Comparison of ENCODE assay signal across 32 cellular contexts in genomic region chr20:32841174-32841573, GRCh38. TPM values are rescaled to one million over a fixed set of nuclear protein-coding genes. Genes with fewer than 3 reads are reported as not detected.
DNase-seq lines count a peak whose midpoint lies in the region; ATAC-seq and TF ChIP-seq lines count a peak whose summit lies in the region.
"Had no signal": no experiment of that assay in that cellular context is flagged by ENCODE, and none has a peak within 500 bp of the region (broad histone marks: within the 10 kb centered on the region; RNA-seq: fewer than 3 reads in every experiment).

No MANE protein-coding gene starts in this region.

- peaks cover 41% of the 10 kb centered on the region for H3K36me3 ChIP-seq in CD8-positive, alpha-beta T cell (ENCODE audit: insufficient read depth, low read length)
- peaks cover 30 to 50% of the 10 kb centered on the region in 2 experiments for H3K36me3 ChIP-seq in trophoblast cell (ENCODE audit: control insufficient read depth in 1 of 2, insufficient read depth in 2 of 2, low read length in 2 of 2)

- no peak overlapping the region for H2BK120ac ChIP-seq in trophoblast cell (ENCODE audit: insufficient read depth, low read length, poor library complexity)

- ATAC-seq in CD8-positive, alpha-beta T cell = no peak
- ATAC-seq in naive B cell (ENCODE audit: low read depth in 2 of 2) = no peak
- ATAC-seq in GM18873 (IDR thresholded peaks at IDR 0.05; ENCODE audit: low FRiP score, unreplicated experiment) = no peak
- ATAC-seq: effector memory CD8-positive, alpha-beta T cell; esophagus mucosa; GM23338; Panc1; right lobe of liver had no signal

- no peaks in the 10 kb centered on the region for H3K27me3 ChIP-seq in CD8-positive, alpha-beta T cell (ENCODE audit: insufficient read depth, low read length)
- H3K27me3 ChIP-seq in trophoblast cell (ENCODE audit: insufficient read depth, low read length) = no peaks in the 10 kb centered on the region
- H3K27me3 ChIP-seq: hepatocyte, right lobe of liver, stomach, tibial nerve had no signal

- H2BK12ac ChIP-seq in trophoblast cell (ENCODE audit: low read length) = no peak overlapping the region

- DNase-seq in T-helper 1 cell (no peak), naive B cell (no peak), GM20000 (ENCODE audit: low spot score) (no peak), trophoblast cell (no peak)
- no peak for DNase-seq in CD8-positive, alpha-beta T cell
- no peak for DNase-seq in activated CD4-positive, alpha-beta memory T cell treated with anti-CD3 and anti-CD28 coated beads, Interleukin-2, amount 10 ng/mL, durations not matched to agents 7 days and 5 days
- DNase-seq: activated CD4-positive, alpha-beta T cell treated with anti-CD3 and anti-CD28 coated beads for 48 hours; activated gamma-delta T cell; COR-L47; DMS79; effector memory CD8-positive, alpha-beta T cell; foreskin melanocyte; HFFc6; immature natural killer cell; NCI-H1436; NCI-H510A treated with DMSO at 0.1 percent for 48 hours; right lobe of liver; SIG-M5; stomach; SW 1271 had no signal

- no CpG with 5 or more reads among the region's 9 CpGs for WGBS in trophoblast cell (ENCODE audit: extremely low coverage, insufficient coverage, insufficient read length)

- intact Hi-C loops in CD8-positive, alpha-beta T cell (cut with DNase I, micrococcal nuclease) = loop anchor here in 1 of 2 experiments (2.0 kb wide), 1 partner anchor 20 kb away; no protein-coding TSS in a partner anchor

- TF ChIP-seq CTCF in CD8-positive, alpha-beta T cell (IDR thresholded peaks at IDR 0.05) = no peak
- no peak for TF ChIP-seq CTCF in GM20000 (IDR thresholded peaks at IDR 0.05; ENCODE audit: extremely low read depth, missing control alignments)

- no peak overlapping the region for H2BK5ac ChIP-seq in trophoblast cell (ENCODE audit: low read depth, low read length, poor library complexity)

- no peaks in the 10 kb centered on the region for H3K9me3 ChIP-seq in CD8-positive, alpha-beta T cell (ENCODE audit: low read length)
- H3K9me3 ChIP-seq in trophoblast cell (ENCODE audit: insufficient read depth, low read depth, low read length) = no peaks in the 10 kb centered on the region
- H3K9me3 ChIP-seq: right lobe of liver, stomach, tibial nerve had no signal

- H3K23ac ChIP-seq in trophoblast cell (ENCODE audit: low read length) = no peak overlapping the region

- no peak overlapping the region for H3K4ac ChIP-seq in trophoblast cell (ENCODE audit: low read depth, low read length)

- no peak overlapping the region for H3K14ac ChIP-seq in trophoblast cell (ENCODE audit: low read length)

- H3K4me2 ChIP-seq in trophoblast cell (ENCODE audit: low read length) = no peak overlapping the region
- H3K4me2 ChIP-seq: GM23338, hepatocyte had no signal

- H4K91ac ChIP-seq in trophoblast cell (ENCODE audit: low read depth, low read length) = no peak overlapping the region

- peaks cover 34% of the 10 kb centered on the region for H3K4me1 Mint-ChIP-seq in T-helper 1 cell treated with Interleukin-12 subunit alpha and Interleukin-12 subunit beta and Interleukin-4 antibody, amounts not matched to agents 30 μg/mL and 1 μg/mL, for 36 hours (ENCODE audit: low read depth)
- H3K4me1 Mint-ChIP-seq in CD8-positive, alpha-beta T cell (ENCODE audit: low read depth) = peaks cover 54% of the 10 kb centered on the region
- peaks cover 33% of the 10 kb centered on the region for H3K4me1 Mint-ChIP-seq in activated CD4-positive, alpha-beta memory T cell treated with anti-CD3 and anti-CD28 coated beads, Interleukin-2, amount 10 ng/mL, durations not matched to agents 7 days and 5 days
- H3K4me1 Mint-ChIP-seq in naive B cell = peaks cover 9 to 21% (median 16%) of the 10 kb centered on the region in 3 donors
- H3K4me1 Mint-ChIP-seq: nephron had no signal

- H4K8ac ChIP-seq in trophoblast cell (ENCODE audit: low read depth, low read length) = no peak overlapping the region

- peaks cover 45% of the 10 kb centered on the region for H3K36me3 Mint-ChIP-seq in T-helper 1 cell treated with Interleukin-12 subunit alpha and Interleukin-12 subunit beta and Interleukin-4 antibody, amounts not matched to agents 30 μg/mL and 1 μg/mL, for 36 hours (ENCODE audit: low read depth)
- peaks cover 84% of the 10 kb centered on the region for H3K36me3 Mint-ChIP-seq in CD8-positive, alpha-beta T cell
- peaks cover 74% of the 10 kb centered on the region for H3K36me3 Mint-ChIP-seq in activated CD4-positive, alpha-beta memory T cell treated with anti-CD3 and anti-CD28 coated beads, Interleukin-2, amount 10 ng/mL, durations not matched to agents 7 days and 5 days (ENCODE audit: low read depth)
- peaks cover 18 to 27% of the 10 kb centered on the region in 2 donors for H3K36me3 Mint-ChIP-seq in naive B cell

- peaks cover 22% of the 10 kb centered on the region for H3K4me1 ChIP-seq in CD8-positive, alpha-beta T cell (ENCODE audit: insufficient read depth, low read length)
- H3K4me1 ChIP-seq in trophoblast cell (ENCODE audit: control insufficient read depth in 1 of 2, insufficient read depth in 2 of 2, low read length in 2 of 2) = no peaks in the 10 kb centered on the region
- H3K4me1 ChIP-seq: parathyroid adenoma, right lobe of liver, tibial nerve had no signal

- no peak overlapping the region for H2AK5ac ChIP-seq in trophoblast cell (ENCODE audit: low read length)

- H3K27me3 Mint-ChIP-seq in T-helper 1 cell treated with Interleukin-12 subunit alpha and Interleukin-12 subunit beta and Interleukin-4 antibody, amounts not matched to agents 30 μg/mL and 1 μg/mL, for 36 hours (ENCODE audit: low read depth) = no peaks in the 10 kb centered on the region
- H3K27me3 Mint-ChIP-seq in CD8-positive, alpha-beta T cell (ENCODE audit: low read depth) = no peaks in the 10 kb centered on the region
- no peaks in the 10 kb centered on the region for H3K27me3 Mint-ChIP-seq in activated CD4-positive, alpha-beta memory T cell treated with anti-CD3 and anti-CD28 coated beads, Interleukin-2, amount 10 ng/mL, durations not matched to agents 7 days and 5 days
- no peaks in the 10 kb centered on the region for H3K27me3 Mint-ChIP-seq in naive B cell
- H3K27me3 Mint-ChIP-seq: effector memory CD8-positive, alpha-beta T cell; IgD-negative memory B cell had no signal

- no peaks in the 10 kb centered on the region for H3K79me2 ChIP-seq in trophoblast cell (ENCODE audit: control insufficient read depth, insufficient read depth, low read length, poor library complexity)

- H3K4me3 Mint-ChIP-seq in T-helper 1 cell treated with Interleukin-12 subunit alpha and Interleukin-12 subunit beta and Interleukin-4 antibody, amounts not matched to agents 30 μg/mL and 1 μg/mL, for 36 hours = peak overlapping the region; percentile 73
- H3K4me3 Mint-ChIP-seq in CD8-positive, alpha-beta T cell = no peak overlapping the region
- H3K4me3 Mint-ChIP-seq in activated CD4-positive, alpha-beta memory T cell treated with anti-CD3 and anti-CD28 coated beads, Interleukin-2, amount 10 ng/mL, durations not matched to agents 7 days and 5 days = no peak overlapping the region
- H3K4me3 Mint-ChIP-seq in naive B cell = no peak overlapping the region
- H3K4me3 Mint-ChIP-seq: effector memory CD8-positive, alpha-beta T cell; GM23338; HFFc6; IgD-negative memory B cell; immature natural killer cell; nephron had no signal

- H3K9ac ChIP-seq in trophoblast cell (ENCODE audit: low read length) = no peak overlapping the region
- H3K9ac ChIP-seq: parathyroid adenoma had no signal

- peak overlapping the region; percentile 80 for H3K27ac Mint-ChIP-seq in T-helper 1 cell treated with Interleukin-12 subunit alpha and Interleukin-12 subunit beta and Interleukin-4 antibody, amounts not matched to agents 30 μg/mL and 1 μg/mL, for 36 hours
- H3K27ac Mint-ChIP-seq in CD8-positive, alpha-beta T cell = peak overlapping the region; percentile 77
- peak overlapping the region; percentile 33 for H3K27ac Mint-ChIP-seq in activated CD4-positive, alpha-beta memory T cell treated with anti-CD3 and anti-CD28 coated beads, Interleukin-2, amount 10 ng/mL, durations not matched to agents 7 days and 5 days
- H3K27ac Mint-ChIP-seq in naive B cell = peak overlapping the region in 4 of 6 donors; percentile 9 to 87 (median 42)
- H3K27ac Mint-ChIP-seq: GM23338, HFFc6, IgD-negative memory B cell, nephron had no signal

- H4K12ac ChIP-seq in trophoblast cell (ENCODE audit: low read depth, low read length) = no peak overlapping the region

- no peak overlapping the region for H3K27ac ChIP-seq in CD8-positive, alpha-beta T cell (ENCODE audit: low read depth, low read length)
- H3K27ac ChIP-seq in trophoblast cell (ENCODE audit: low read depth, low read length) = no peak overlapping the region
- H3K27ac ChIP-seq: 22Rv1, hepatocyte, parathyroid adenoma, right lobe of liver, stomach, tibial nerve had no signal

- H3K79me1 ChIP-seq in trophoblast cell (ENCODE audit: low read length) = no peaks in the 10 kb centered on the region

- no peaks in the 10 kb centered on the region for H3K9me3 Mint-ChIP-seq in T-helper 1 cell treated with Interleukin-12 subunit alpha and Interleukin-12 subunit beta and Interleukin-4 antibody, amounts not matched to agents 30 μg/mL and 1 μg/mL, for 36 hours
- H3K9me3 Mint-ChIP-seq in CD8-positive, alpha-beta T cell = no peaks in the 10 kb centered on the region
- no peaks in the 10 kb centered on the region for H3K9me3 Mint-ChIP-seq in activated CD4-positive, alpha-beta memory T cell treated with anti-CD3 and anti-CD28 coated beads, Interleukin-2, amount 10 ng/mL, durations not matched to agents 7 days and 5 days
- H3K9me3 Mint-ChIP-seq in naive B cell = no peaks in the 10 kb centered on the region
- H3K9me3 Mint-ChIP-seq: effector memory CD8-positive, alpha-beta T cell; GM23338; HFFc6; IgD-negative memory B cell; immature natural killer cell; nephron had no signal

- no peak overlapping the region for H3K18ac ChIP-seq in trophoblast cell (ENCODE audit: low read length)

- CTCF ChIA-PET in CD8-positive, alpha-beta T cell (lab: Charles Lee) = interaction anchor here (0.6 to 1.7 kb wide), 3 partner anchors 11 to 96 kb away, joined by 3 to 5 read pairs (median 3); no protein-coding TSS in a partner anchor
- CTCF ChIA-PET in activated CD4-positive, alpha-beta memory T cell treated with anti-CD3 and anti-CD28 coated beads, Interleukin-2, amount 10 ng/mL, durations not matched to agents 7 days and 5 days (lab: Charles Lee) = interaction anchor here (1.5 kb wide), 1 partner anchor 63 kb away, joined by 5 read pairs; no protein-coding TSS in a partner anchor

- H3K4me3 ChIP-seq in CD8-positive, alpha-beta T cell (ENCODE audit: low read depth, low read length) = no peak overlapping the region
- H3K4me3 ChIP-seq in trophoblast cell (ENCODE audit: low read depth, low read length) = no peak overlapping the region
- H3K4me3 ChIP-seq: GM23338, hepatocyte, right lobe of liver, stomach, tibial nerve had no signal

- H2AFZ ChIP-seq in trophoblast cell (ENCODE audit: insufficient read depth, low read length, poor library complexity) = no peak overlapping the region
- H2AFZ ChIP-seq: GM23338, hepatocyte, parathyroid adenoma had no signal

- POLR2A ChIA-PET in CD8-positive, alpha-beta T cell (lab: Charles Lee) = no interaction called here
- POLR2A ChIA-PET in activated CD4-positive, alpha-beta memory T cell treated with anti-CD3 and anti-CD28 coated beads, Interleukin-2, amount 10 ng/mL, durations not matched to agents 7 days and 5 days (lab: Charles Lee) = no interaction called here

RNA-seq across cellular contexts. Expression of gene EFCAB8, which starts 17.5 kb away (rescaled TPM):
- total RNA-seq in CD8-positive, alpha-beta T cell = under 1 TPM; 0.75 to 0.92 TPM
- under 1 TPM; 0.25 to 0.55 TPM for total RNA-seq in activated CD4-positive, alpha-beta memory T cell treated with anti-CD3 and anti-CD28 coated beads, Interleukin-2, amount 10 ng/mL, durations not matched to agents 7 days and 5 days
- not detected for polyA plus RNA-seq in naive B cell (ENCODE audit: low read depth in 6 of 6)
- polyA plus RNA-seq in trophoblast cell (2013) = 0.04 and 0.11 TPM in 2 replicates
- total RNA-seq: HFFc6, MCF 10A had no signal
- polyA plus RNA-seq: GM23338, hepatocyte, IgD-negative memory B cell, stomach had no signal

RNA-seq across cellular contexts. Expression of gene MAPRE1, which starts 21.4 kb away (rescaled TPM):
- total RNA-seq in CD8-positive, alpha-beta T cell = 100 to 1,000 TPM; 144 to 148 TPM
- total RNA-seq in activated CD4-positive, alpha-beta memory T cell treated with anti-CD3 and anti-CD28 coated beads, Interleukin-2, amount 10 ng/mL, durations not matched to agents 7 days and 5 days = 100 to 1,000 TPM; 134 to 135 TPM
- 10 to 100 TPM; 72.1 to 90.6 (median 85.3) TPM for polyA plus RNA-seq in naive B cell (ENCODE audit: low read depth in 6 of 6)
- polyA plus RNA-seq in trophoblast cell (2013) = 107 and 109 TPM in 2 replicates
